ENCODE assay signal across 18 cellular contexts in genomic region chr22:47928626-47929025, GRCh38.
DNase-seq lines count a peak whose midpoint lies in the region; ATAC-seq, FAIRE-seq and TF ChIP-seq lines count a peak whose summit lies in the region.
"Had no signal": no experiment of that assay in that cellular context is flagged by ENCODE, and none has a peak within 500 bp of the region (broad histone marks: within the 10 kb centered on the region; RNA-seq: fewer than 3 reads in every experiment).

No MANE protein-coding gene starts in this region.

- no peaks in the 10 kb centered on the region for H3K79me2 ChIP-seq in DOHH2 (ENCODE audit: control insufficient read depth, low read length)

- no peaks in the 10 kb centered on the region for H3K27me3 ChIP-seq in DOHH2 (ENCODE audit: control insufficient read depth, low read length)

- peak overlapping the region; percentile 98 for H3K27ac ChIP-seq in DOHH2 (ENCODE audit: low read depth, low read length)

- no peaks in the 10 kb centered on the region for H3K36me3 ChIP-seq in DOHH2 (ENCODE audit: control insufficient read depth, low read length)
- H3K36me3 ChIP-seq: HAP-1 had no signal

- H3K4me1 ChIP-seq in DOHH2 (ENCODE audit: control insufficient read depth, low read length) = peaks cover 62% of the 10 kb centered on the region
- H3K4me1 ChIP-seq: HAP-1 had no signal

- DNase-seq in RCC 7860 (ENCODE audit: low spot score) (peak; percentile 18), kidney glomerular epithelial cell (lab: John Stamatoyannopoulos, UW) (peak; percentile 61), ureter (ENCODE audit: low spot score) (peak; percentile 5), NCI-H2029 treated with DMSO at 0.1 percent for 48 hours (lab: John Stamatoyannopoulos, UW) (no peak), omental fat pad (ENCODE audit: low spot score) (no peak), dedifferentiated amniotic fluid mesenchymal stem cell (ENCODE audit: extremely low spot score) (no peak)
- DNase-seq: CD4-positive, alpha-beta memory T cell; DMS79; MV-4-11; NCI-H1436; NCI-H2081; NCI-H2227 treated with DMSO at 0.1 percent for 48 hours; NCI-H524 treated with DMSO at 0.1 percent for 48 hours; SHP77 had no signal

- TF ChIP-seq CTCF in DOHH2 (IDR thresholded peaks at IDR 0.05; ENCODE audit: low read depth, low read length, poor library complexity, severe bottlenecking) = no peak
- no peak for TF ChIP-seq CTCF in omental fat pad (IDR thresholded peaks at IDR 0.05)

- FAIRE-seq in RCC 7860 (lab: Jason Lieb, UNC) = peak; percentile 57
- FAIRE-seq: D721Med, GM18507 had no signal

- H3K9me2 ChIP-seq in DOHH2 (replicated peaks; ENCODE audit: control insufficient read depth, low read length) = no peaks in the 10 kb centered on the region

- peak overlapping the region; percentile 73 for H3K4me2 ChIP-seq in DOHH2 (ENCODE audit: low read length)

- H3F3A ChIP-seq in DOHH2 (ENCODE audit: control insufficient read depth, insufficient read depth) = peaks cover 22% of the 10 kb centered on the region

- no peak for ATAC-seq in omental fat pad (ENCODE audit: low FRiP score)

- H4K20me1 ChIP-seq in DOHH2 (ENCODE audit: control insufficient read depth, insufficient read depth, low read depth, low read length) = no peaks in the 10 kb centered on the region

- H3K4me3 ChIP-seq in DOHH2 (ENCODE audit: low read length) = peak overlapping the region; percentile 68
- H3K4me3 ChIP-seq: HAP-1 had no signal

- peaks cover 4% of the 10 kb centered on the region; the same call in 1 of the 2 replicates for H3K9me3 ChIP-seq in DOHH2 (ENCODE audit: control insufficient read depth, insufficient read depth, low read length)
- H3K9me3 ChIP-seq: HAP-1 had no signal

Comparison
In these comparisons a context has a peak if more than half of its experiments do, and no peak if none do; other contexts are left out.
1. DNase-seq: peak in RCC 7860 (single experiment), kidney glomerular epithelial cell (single experiment) and ureter (single experiment); none in NCI-H2029 treated with DMSO at 0.1 percent for 48 hours (single experiment), omental fat pad (single experiment) and dedifferentiated amniotic fluid mesenchymal stem cell (single experiment).